23 cellular contexts compared by ENCODE assay signal in the genomic region with DNA sequence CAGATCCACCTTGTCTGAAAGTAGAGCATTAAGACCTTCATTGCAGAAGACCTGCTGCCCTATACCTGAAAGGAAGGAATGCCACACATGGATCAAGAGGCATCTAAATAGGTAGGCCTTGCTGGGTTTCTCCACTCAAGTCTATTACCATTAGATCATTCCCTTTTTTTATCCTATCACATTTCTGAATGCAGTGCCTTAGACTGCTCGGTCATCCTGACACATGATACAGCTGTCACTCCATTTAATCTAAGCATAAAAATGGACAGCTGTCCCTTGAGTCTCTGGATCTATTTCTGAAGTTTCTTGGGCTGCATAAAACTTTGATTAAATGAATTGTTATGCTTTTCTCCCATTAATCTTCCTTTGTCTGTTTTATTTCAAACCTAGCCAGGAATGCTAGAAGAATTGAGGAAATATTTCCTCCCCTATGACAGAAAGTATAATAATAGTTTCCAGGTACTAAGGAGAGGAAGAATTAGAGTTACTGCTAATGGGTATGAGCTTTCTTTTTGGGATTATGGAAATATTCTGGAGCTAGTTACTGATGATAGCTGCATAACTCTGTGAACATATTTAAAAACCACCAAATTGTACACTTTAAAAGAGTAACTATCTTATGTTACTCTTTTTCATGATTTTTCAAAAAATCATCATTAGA.
"Had no signal": no experiment of that assay in that cellular context is flagged by ENCODE, and none has a peak within 500 bp of the region (broad histone marks: within the 10 kb centered on the region; RNA-seq: fewer than 3 reads in every experiment).

No MANE protein-coding gene starts in this region.

- H3K4me1 ChIP-seq: colonic mucosa, lower lobe of right lung, parathyroid adenoma, prostate gland, sigmoid colon, upper lobe of right lung, vagina had no signal

- H3K4me1 Mint-ChIP-seq: memory B cell; naive thymus-derived CD4-positive, alpha-beta T cell; nephron progenitor cell; stimulated activated naive B cell treated with anti-CD40 and anti-IgM and Interleukin-4, amounts not matched to agents 10 μg/mL and 1 μg/mL and 100 μg/mL, for 72 hours; stimulated activated naive CD8-positive, alpha-beta T cell treated with anti-CD3 and anti-CD28 coated beads, Interleukin-15, amount 100 ng/mL, for 72 hours had no signal

- DNase-seq: colonic mucosa; dermis blood vessel endothelial cell; erythroblast; foreskin melanocyte; islet precursor cell; lower lobe of right lung; midbrain; naive thymus-derived CD4-positive, alpha-beta T cell; nephron progenitor cell; retina; sigmoid colon; stimulated activated CD4-positive, alpha-beta T cell treated with anti-CD3 and anti-CD28 coated beads, Interleukin-4, amount 100 ng/mL, for 24 hours; stimulated activated naive B cell treated with anti-CD40 and anti-IgM and Interleukin-4, amounts not matched to agents 10 μg/mL and 1 μg/mL and 100 μg/mL, for 72 hours; stimulated activated naive CD8-positive, alpha-beta T cell treated with anti-CD3 and anti-CD28 coated beads, Interleukin-15, amount 100 ng/mL, for 72 hours; testis; upper lobe of right lung had no signal

- H3K27ac Mint-ChIP-seq: memory B cell; naive thymus-derived CD4-positive, alpha-beta T cell; nephron progenitor cell; stimulated activated naive B cell treated with anti-CD40 and anti-IgM and Interleukin-4, amounts not matched to agents 10 μg/mL and 1 μg/mL and 100 μg/mL, for 72 hours; stimulated activated naive CD8-positive, alpha-beta T cell treated with anti-CD3 and anti-CD28 coated beads, Interleukin-15, amount 100 ng/mL, for 72 hours had no signal

- H3K27me3 ChIP-seq: colonic mucosa, sigmoid colon, testis, tibial nerve, upper lobe of right lung, vagina had no signal

- H3K4me3 Mint-ChIP-seq: memory B cell; naive thymus-derived CD4-positive, alpha-beta T cell; nephron progenitor cell; stimulated activated naive B cell treated with anti-CD40 and anti-IgM and Interleukin-4, amounts not matched to agents 10 μg/mL and 1 μg/mL and 100 μg/mL, for 72 hours; stimulated activated naive CD8-positive, alpha-beta T cell treated with anti-CD3 and anti-CD28 coated beads, Interleukin-15, amount 100 ng/mL, for 72 hours had no signal

- H3K27me3 Mint-ChIP-seq: memory B cell; naive thymus-derived CD4-positive, alpha-beta T cell; stimulated activated naive B cell treated with anti-CD40 and anti-IgM and Interleukin-4, amounts not matched to agents 10 μg/mL and 1 μg/mL and 100 μg/mL, for 72 hours; stimulated activated naive CD8-positive, alpha-beta T cell treated with anti-CD3 and anti-CD28 coated beads, Interleukin-15, amount 100 ng/mL, for 72 hours had no signal

- H3K27ac ChIP-seq: colonic mucosa, lower lobe of right lung, parathyroid adenoma, prostate gland, sigmoid colon, testis, tibial nerve, upper lobe of right lung, vagina had no signal

- H3K9me3 ChIP-seq: colonic mucosa, lower lobe of right lung, prostate gland, testis, upper lobe of right lung, vagina had no signal

- ATAC-seq: left lobe of liver; lower lobe of right lung; naive thymus-derived CD4-positive, alpha-beta T cell; stimulated activated naive B cell treated with anti-CD40 and anti-IgM and Interleukin-4, amounts not matched to agents 10 μg/mL and 1 μg/mL and 100 μg/mL, for 72 hours; stimulated activated naive CD8-positive, alpha-beta T cell treated with anti-CD3 and anti-CD28 coated beads, Interleukin-15, amount 100 ng/mL, for 72 hours; upper lobe of right lung had no signal

- H3K36me3 ChIP-seq: colonic mucosa, lower lobe of right lung, prostate gland, upper lobe of right lung, vagina had no signal

- H3K9ac ChIP-seq: parathyroid adenoma had no signal

- H3K4me3 ChIP-seq: colonic mucosa, lower lobe of right lung, prostate gland, sigmoid colon, smooth muscle cell, testis, tibial nerve, upper lobe of right lung, vagina had no signal
